1 cellular context compared by ENCODE assay signal in the genomic region with DNA sequence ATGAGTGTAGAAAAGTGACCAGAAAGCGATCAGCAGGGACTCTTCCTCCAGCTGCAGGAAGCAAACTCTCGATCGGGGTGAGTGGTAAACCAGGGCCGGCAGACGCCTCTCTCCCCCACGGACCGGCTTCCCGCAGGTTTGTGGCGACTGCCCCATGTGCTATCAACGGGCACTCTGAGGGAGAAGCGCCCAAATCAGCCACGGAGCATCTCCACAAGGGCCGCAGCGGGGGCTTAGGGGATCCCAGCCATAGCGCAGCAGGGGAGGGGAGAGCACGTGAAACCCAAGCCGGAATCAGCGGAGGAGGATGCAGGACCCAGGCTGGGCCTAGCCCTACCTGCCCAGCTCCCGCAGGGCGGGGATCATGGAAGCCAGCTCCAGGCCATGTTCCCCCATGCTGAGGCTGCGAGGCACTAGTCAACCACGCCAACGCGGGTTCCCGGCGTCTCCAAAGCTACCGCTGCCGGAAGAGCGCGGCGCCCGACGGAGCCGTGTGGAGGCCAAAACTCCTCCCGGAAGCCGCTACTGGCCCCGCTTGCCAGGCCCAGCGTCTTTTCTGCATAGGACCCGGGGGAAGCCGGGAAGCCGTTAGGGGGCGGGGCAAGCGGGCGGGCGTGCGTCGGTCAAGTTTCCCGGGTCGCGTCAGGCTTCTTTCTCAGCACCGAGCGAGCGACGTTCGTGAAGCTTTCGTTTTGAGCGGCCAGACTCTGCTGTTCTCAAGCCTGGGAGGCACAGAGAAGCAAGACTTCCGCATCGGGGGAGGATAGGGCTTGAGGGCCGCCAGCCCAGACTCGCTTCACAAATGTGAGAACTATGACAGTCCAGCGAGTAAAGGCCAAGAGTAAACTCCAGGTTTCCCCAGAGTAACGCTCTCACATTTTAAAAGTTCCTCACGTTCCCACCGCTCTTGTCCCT.
TF ChIP-seq lines count a peak whose summit lies in the region.

ATR (minus strand) TSS at position 425 of the 915 bp plus-strand sequence; CDS start at position 396, 29 bp downstream.

TF ChIP-seq in HepG2, 621 proteins besides CTCF, POLR2A, EP300 and RAD21 (continued from another document and continues in another):
- TF ChIP-seq, protein P1, sequence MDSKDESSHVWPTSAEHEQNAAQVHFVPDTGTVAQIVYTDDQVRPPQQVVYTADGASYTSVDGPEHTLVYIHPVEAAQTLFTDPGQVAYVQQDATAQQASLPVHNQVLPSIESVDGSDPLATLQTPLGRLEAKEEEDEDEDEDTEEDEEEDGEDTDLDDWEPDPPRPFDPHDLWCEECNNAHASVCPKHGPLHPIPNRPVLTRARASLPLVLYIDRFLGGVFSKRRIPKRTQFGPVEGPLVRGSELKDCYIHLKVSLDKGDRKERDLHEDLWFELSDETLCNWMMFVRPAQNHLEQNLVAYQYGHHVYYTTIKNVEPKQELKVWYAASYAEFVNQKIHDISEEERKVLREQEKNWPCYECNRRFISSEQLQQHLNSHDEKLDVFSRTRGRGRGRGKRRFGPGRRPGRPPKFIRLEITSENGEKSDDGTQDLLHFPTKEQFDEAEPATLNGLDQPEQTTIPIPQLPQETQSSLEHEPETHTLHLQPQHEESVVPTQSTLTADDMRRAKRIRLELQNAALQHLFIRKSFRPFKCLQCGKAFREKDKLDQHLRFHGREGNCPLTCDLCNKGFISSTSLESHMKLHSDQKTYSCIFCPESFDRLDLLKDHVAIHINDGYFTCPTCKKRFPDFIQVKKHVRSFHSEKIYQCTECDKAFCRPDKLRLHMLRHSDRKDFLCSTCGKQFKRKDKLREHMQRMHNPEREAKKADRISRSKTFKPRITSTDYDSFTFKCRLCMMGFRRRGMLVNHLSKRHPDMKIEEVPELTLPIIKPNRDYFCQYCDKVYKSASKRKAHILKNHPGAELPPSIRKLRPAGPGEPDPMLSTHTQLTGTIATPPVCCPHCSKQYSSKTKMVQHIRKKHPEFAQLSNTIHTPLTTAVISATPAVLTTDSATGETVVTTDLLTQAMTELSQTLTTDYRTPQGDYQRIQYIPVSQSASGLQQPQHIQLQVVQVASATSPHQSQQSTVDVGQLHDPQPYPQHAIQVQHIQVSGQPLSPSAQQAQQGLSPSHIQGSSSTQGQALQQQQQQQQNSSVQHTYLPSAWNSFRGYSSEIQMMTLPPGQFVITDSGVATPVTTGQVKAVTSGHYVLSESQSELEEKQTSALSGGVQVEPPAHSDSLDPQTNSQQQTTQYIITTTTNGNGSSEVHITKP (CRISPR knock-in tag; IDR thresholded peaks at IDR 0.05; ENCODE audit: low read depth) = no peak; the same call in 1 of the 2 replicates
- TF ChIP-seq ZKSCAN8 (CRISPR knock-in tag; IDR thresholded peaks at IDR 0.05; ENCODE audit: borderline replicate concordance) = peak; percentile 71; the same call in 1 of the 2 replicates
- TF ChIP-seq, protein P2, sequence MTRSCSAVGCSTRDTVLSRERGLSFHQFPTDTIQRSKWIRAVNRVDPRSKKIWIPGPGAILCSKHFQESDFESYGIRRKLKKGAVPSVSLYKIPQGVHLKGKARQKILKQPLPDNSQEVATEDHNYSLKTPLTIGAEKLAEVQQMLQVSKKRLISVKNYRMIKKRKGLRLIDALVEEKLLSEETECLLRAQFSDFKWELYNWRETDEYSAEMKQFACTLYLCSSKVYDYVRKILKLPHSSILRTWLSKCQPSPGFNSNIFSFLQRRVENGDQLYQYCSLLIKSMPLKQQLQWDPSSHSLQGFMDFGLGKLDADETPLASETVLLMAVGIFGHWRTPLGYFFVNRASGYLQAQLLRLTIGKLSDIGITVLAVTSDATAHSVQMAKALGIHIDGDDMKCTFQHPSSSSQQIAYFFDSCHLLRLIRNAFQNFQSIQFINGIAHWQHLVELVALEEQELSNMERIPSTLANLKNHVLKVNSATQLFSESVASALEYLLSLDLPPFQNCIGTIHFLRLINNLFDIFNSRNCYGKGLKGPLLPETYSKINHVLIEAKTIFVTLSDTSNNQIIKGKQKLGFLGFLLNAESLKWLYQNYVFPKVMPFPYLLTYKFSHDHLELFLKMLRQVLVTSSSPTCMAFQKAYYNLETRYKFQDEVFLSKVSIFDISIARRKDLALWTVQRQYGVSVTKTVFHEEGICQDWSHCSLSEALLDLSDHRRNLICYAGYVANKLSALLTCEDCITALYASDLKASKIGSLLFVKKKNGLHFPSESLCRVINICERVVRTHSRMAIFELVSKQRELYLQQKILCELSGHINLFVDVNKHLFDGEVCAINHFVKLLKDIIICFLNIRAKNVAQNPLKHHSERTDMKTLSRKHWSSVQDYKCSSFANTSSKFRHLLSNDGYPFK (CRISPR knock-in tag; IDR thresholded peaks at IDR 0.05; ENCODE audit: borderline replicate concordance) = peak; percentile 94
- peak; percentile 91; the same call in 1 of the 2 replicates for TF ChIP-seq ZNF737 (CRISPR knock-in tag; IDR thresholded peaks at IDR 0.05; ENCODE audit: borderline replicate concordance)
- no peak for TF ChIP-seq ZNF30 (CRISPR knock-in tag; IDR thresholded peaks at IDR 0.05)
- no peak for TF ChIP-seq FOXP1 (IDR thresholded peaks at IDR 0.05)
- TF ChIP-seq FOXP1 (CRISPR knock-in tag; IDR thresholded peaks at IDR 0.05) = no peak
- peak; percentile 96; the same call in 1 of the 2 replicates for TF ChIP-seq ZNF614 (CRISPR knock-in tag; IDR thresholded peaks at IDR 0.05; ENCODE audit: borderline replicate concordance)
- peak; percentile 98 for TF ChIP-seq TARDBP (CRISPR knock-in tag; IDR thresholded peaks at IDR 0.05)
- TF ChIP-seq HOXA9 (CRISPR knock-in tag; IDR thresholded peaks at IDR 0.05; ENCODE audit: borderline replicate concordance) = no peak; the same call in 1 of the 2 replicates
- 0 out of 2 replicates have a peak, but pooled peaks have one; percentile 34 for TF ChIP-seq ZNF720 (CRISPR knock-in tag; IDR thresholded peaks at IDR 0.05)
- no peak for TF ChIP-seq ZNF7 (CRISPR knock-in tag; IDR thresholded peaks at IDR 0.05)
- TF ChIP-seq ZNF891 (CRISPR knock-in tag; IDR thresholded peaks at IDR 0.05) = peak; percentile 98
- TF ChIP-seq THYN1 (CRISPR knock-in tag; IDR thresholded peaks at IDR 0.05; ENCODE audit: borderline replicate concordance, low read depth) = 0 out of 2 replicates have a peak, but pooled peaks have one; percentile 69
- TF ChIP-seq ZNF598 (CRISPR knock-in tag; IDR thresholded peaks at IDR 0.05; ENCODE audit: borderline replicate concordance) = peak; percentile 94
- TF ChIP-seq ZBED4 (CRISPR knock-in tag; IDR thresholded peaks at IDR 0.05; ENCODE audit: borderline replicate concordance) = peak; percentile 69; the same call in 1 of the 2 replicates
- TF ChIP-seq, protein P3, sequence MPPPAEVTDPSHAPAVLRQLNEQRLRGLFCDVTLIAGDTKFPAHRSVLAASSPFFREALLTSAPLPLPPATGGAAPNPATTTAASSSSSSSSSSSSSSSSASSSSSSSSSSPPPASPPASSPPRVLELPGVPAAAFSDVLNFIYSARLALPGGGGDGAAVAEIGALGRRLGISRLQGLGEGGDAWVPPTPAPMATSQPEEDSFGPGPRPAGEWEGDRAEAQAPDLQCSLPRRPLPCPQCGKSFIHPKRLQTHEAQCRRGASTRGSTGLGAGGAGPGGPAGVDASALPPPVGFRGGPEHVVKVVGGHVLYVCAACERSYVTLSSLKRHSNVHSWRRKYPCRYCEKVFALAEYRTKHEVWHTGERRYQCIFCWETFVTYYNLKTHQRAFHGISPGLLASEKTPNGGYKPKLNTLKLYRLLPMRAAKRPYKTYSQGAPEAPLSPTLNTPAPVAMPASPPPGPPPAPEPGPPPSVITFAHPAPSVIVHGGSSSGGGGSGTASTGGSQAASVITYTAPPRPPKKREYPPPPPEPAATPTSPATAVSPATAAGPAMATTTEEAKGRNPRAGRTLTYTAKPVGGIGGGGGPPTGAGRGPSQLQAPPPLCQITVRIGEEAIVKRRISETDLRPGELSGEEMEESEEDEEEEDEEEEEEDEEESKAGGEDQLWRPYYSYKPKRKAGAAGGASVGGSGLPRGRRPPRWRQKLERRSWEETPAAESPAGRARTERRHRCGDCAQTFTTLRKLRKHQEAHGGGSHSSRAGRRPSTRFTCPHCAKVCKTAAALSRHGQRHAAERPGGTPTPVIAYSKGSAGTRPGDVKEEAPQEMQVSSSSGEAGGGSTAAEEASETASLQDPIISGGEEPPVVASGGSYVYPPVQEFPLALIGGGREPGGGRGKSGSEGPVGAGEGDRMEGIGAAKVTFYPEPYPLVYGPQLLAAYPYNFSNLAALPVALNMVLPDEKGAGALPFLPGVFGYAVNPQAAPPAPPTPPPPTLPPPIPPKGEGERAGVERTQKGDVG (CRISPR knock-in tag; IDR thresholded peaks at IDR 0.05; ENCODE audit: borderline replicate concordance) = peak; percentile 85; the same call in 1 of the 2 replicates
- 0 out of 2 replicates have a peak, but pooled peaks have one; percentile 46 for TF ChIP-seq CREBL2 (CRISPR knock-in tag; IDR thresholded peaks at IDR 0.05; ENCODE audit: borderline replicate concordance)
- TF ChIP-seq ZNF33B (CRISPR knock-in tag; IDR thresholded peaks at IDR 0.05) = 0 out of 2 replicates have a peak, but pooled peaks have one; percentile 78
- TF ChIP-seq SP140L (CRISPR knock-in tag; IDR thresholded peaks at IDR 0.05; ENCODE audit: borderline replicate concordance) = 0 out of 2 replicates have a peak, but pooled peaks have one; percentile 41
- no peak for TF ChIP-seq ZBTB7A (CRISPR knock-in tag; IDR thresholded peaks at IDR 0.05)
- TF ChIP-seq FOXP4 (CRISPR knock-in tag; IDR thresholded peaks at IDR 0.05) = peak; percentile 85
- TF ChIP-seq ZNF747 (CRISPR knock-in tag; IDR thresholded peaks at IDR 0.05; ENCODE audit: borderline replicate concordance) = peak; percentile 98
- peak; percentile 85 for TF ChIP-seq MIER2 (CRISPR knock-in tag; IDR thresholded peaks at IDR 0.05)
- TF ChIP-seq SUZ12 (IDR thresholded peaks at IDR 0.05; ENCODE audit: low read depth, low read length) = no peak
- TF ChIP-seq, protein P4, sequence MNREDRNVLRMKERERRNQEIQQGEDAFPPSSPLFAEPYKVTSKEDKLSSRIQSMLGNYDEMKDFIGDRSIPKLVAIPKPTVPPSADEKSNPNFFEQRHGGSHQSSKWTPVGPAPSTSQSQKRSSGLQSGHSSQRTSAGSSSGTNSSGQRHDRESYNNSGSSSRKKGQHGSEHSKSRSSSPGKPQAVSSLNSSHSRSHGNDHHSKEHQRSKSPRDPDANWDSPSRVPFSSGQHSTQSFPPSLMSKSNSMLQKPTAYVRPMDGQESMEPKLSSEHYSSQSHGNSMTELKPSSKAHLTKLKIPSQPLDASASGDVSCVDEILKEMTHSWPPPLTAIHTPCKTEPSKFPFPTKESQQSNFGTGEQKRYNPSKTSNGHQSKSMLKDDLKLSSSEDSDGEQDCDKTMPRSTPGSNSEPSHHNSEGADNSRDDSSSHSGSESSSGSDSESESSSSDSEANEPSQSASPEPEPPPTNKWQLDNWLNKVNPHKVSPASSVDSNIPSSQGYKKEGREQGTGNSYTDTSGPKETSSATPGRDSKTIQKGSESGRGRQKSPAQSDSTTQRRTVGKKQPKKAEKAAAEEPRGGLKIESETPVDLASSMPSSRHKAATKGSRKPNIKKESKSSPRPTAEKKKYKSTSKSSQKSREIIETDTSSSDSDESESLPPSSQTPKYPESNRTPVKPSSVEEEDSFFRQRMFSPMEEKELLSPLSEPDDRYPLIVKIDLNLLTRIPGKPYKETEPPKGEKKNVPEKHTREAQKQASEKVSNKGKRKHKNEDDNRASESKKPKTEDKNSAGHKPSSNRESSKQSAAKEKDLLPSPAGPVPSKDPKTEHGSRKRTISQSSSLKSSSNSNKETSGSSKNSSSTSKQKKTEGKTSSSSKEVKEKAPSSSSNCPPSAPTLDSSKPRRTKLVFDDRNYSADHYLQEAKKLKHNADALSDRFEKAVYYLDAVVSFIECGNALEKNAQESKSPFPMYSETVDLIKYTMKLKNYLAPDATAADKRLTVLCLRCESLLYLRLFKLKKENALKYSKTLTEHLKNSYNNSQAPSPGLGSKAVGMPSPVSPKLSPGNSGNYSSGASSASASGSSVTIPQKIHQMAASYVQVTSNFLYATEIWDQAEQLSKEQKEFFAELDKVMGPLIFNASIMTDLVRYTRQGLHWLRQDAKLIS (CRISPR knock-in tag; IDR thresholded peaks at IDR 0.05) = no peak
- no peak for TF ChIP-seq CHD4 (IDR thresholded peaks at IDR 0.05; ENCODE audit: borderline replicate concordance, low read length)
